25 cellular contexts compared by ENCODE assay signal in genomic region chr1:225347123-225347683, GRCh38.
DNase-seq lines count a peak whose midpoint lies in the region; ATAC-seq, FAIRE-seq and TF ChIP-seq lines count a peak whose summit lies in the region.
"Had no signal": no experiment of that assay in that cellular context is flagged by ENCODE, and none has a peak within 500 bp of the region (broad histone marks: within the 10 kb centered on the region; RNA-seq: fewer than 3 reads in every experiment).

No MANE protein-coding gene starts in this region.

- in situ Hi-C loops in GM12878 (cut with MboI): no loop called here

- peak overlapping the region; percentile 47 for H2AFZ ChIP-seq in GM23338
- no peak overlapping the region for H2AFZ ChIP-seq in GM12878 (ENCODE audit: control insufficient read depth, low read depth, low read length)

- H3K36me3 ChIP-seq in BLaER1 treated with 17β-estradiol and CSF1 and Interleukin-3, amounts not matched to agents 10 nM and 100 nM: no peaks in the 10 kb centered on the region
- H3K36me3 ChIP-seq in GM23338 (ENCODE audit: insufficient read depth) (no peaks in the 10 kb centered on the region), GM12878 (ENCODE audit: control insufficient read depth in 2 of 2, insufficient read depth in 2 of 2, low read length in 1 of 2) (no peaks in the 10 kb centered on the region)
- H3K36me3 ChIP-seq: heart left ventricle, thoracic aorta had no signal

- H3K4me3 ChIP-seq in BLaER1 treated with 17β-estradiol and CSF1 and Interleukin-3, amounts not matched to agents 10 nM and 100 nM: no peak overlapping the region
- H3K4me3 ChIP-seq in GM23338 (no peak overlapping the region), NB4 (ENCODE audit: low read depth, low read length) (no peak overlapping the region), GM12878 (no peak overlapping the region)
- H3K4me3 ChIP-seq: heart left ventricle, thoracic aorta had no signal

- H3K27ac Mint-ChIP-seq in GM23338: peak overlapping the region; percentile 37; the same call in 1 of the 2 replicates
- H3K27ac Mint-ChIP-seq: activated CD8-positive, alpha-beta T cell treated with anti-CD3 and anti-CD28 coated beads, Interleukin-2, amount 10 ng/mL, durations not matched to agents 7 days and 5 days; activated naive CD4-positive, alpha-beta T cell treated with anti-CD3 and anti-CD28 coated beads, Interleukin-2, amount 10 ng/mL, durations not matched to agents 7 days and 5 days; CD14-positive monocyte; effector memory CD8-positive, alpha-beta T cell had no signal

- no peaks in the 10 kb centered on the region for H3K9me2 ChIP-seq in GM23338 (ENCODE audit: insufficient read depth)

- WGBS in GM12878 (ENCODE audit: insufficient coverage, insufficient replicate concordance, low lambda C conversion rate, missing lambda C conversion rate): 0% methylated on average over 3 of the region's 3 CpGs

- SMC1A ChIA-PET in GM12878 (lab: Charles Lee; ENCODE audit: uncharacterized antibody, unreplicated experiment): no interaction called here

- no peaks in the 10 kb centered on the region for H3K27me3 Mint-ChIP-seq in GM23338 (ENCODE audit: insufficient read depth, low read depth, poor library complexity)

- H3K9me3 Mint-ChIP-seq in GM23338: no peaks in the 10 kb centered on the region; the same call in 2 of the 3 replicates
- H3K9me3 Mint-ChIP-seq: effector memory CD8-positive, alpha-beta T cell had no signal

- no TSS peak for BruUV-seq in GM12878 (replicated peaks; lab: Mats Ljungman, UMichigan)

- TF ChIP-seq RAD21 in GM12878 (IDR thresholded peaks at IDR 0.05; ENCODE audit: insufficient read depth, low read depth, low read length): no peak

- H3F3A ChIP-seq in GM23338 (replicated peaks; ENCODE audit: low read depth): no peaks in the 10 kb centered on the region

- no peak for FAIRE-seq in GM12878 (lab: Jason Lieb, UNC)
- FAIRE-seq: HepG2 had no signal

- H3K79me2 ChIP-seq in GM23338 (replicated peaks; ENCODE audit: insufficient read depth): no peaks in the 10 kb centered on the region
- H3K79me2 ChIP-seq in GM12878 (ENCODE audit: control insufficient read depth, insufficient read depth, low read length): no peaks in the 10 kb centered on the region

- H4K20me1 ChIP-seq in BLaER1 treated with 17β-estradiol and CSF1 and Interleukin-3, amounts not matched to agents 10 nM and 100 nM: no peaks in the 10 kb centered on the region
- H4K20me1 ChIP-seq in GM23338 (replicated peaks; ENCODE audit: insufficient read depth): no peaks in the 10 kb centered on the region
- H4K20me1 ChIP-seq in GM12878 (ENCODE audit: control insufficient read depth, insufficient read depth): no peaks in the 10 kb centered on the region

- ATAC-seq in GM23338 (no peak; the same call in 2 of the 3 replicates), GM12878 (peak; percentile 82), HG03139 (IDR thresholded peaks at IDR 0.05; ENCODE audit: unreplicated experiment) (no peak)
- ATAC-seq: activated CD8-positive, alpha-beta T cell treated with anti-CD3 and anti-CD28 coated beads, Interleukin-2, amount 10 ng/mL, durations not matched to agents 7 days and 5 days; activated T-cell treated with anti-CD3 and anti-CD28 coated beads, Interleukin-2, amount 50 U/mL, for 4 hours; effector memory CD8-positive, alpha-beta T cell; heart left ventricle; HepG2; left ventricle myocardium superior had no signal

- CTCF ChIA-PET in GM12878 (lab: Yijun Ruan, JAX): interaction anchor here (0.6 kb wide), 1 partner anchor 612 kb away, joined by 3 read pairs; no protein-coding TSS in a partner anchor

- intact Hi-C loops in GM12878 (cut with micrococcal nuclease; ENCODE audit: unreplicated experiment): no loop called here

- H3K36me3 Mint-ChIP-seq in GM23338 (ENCODE audit: low read depth): no peaks in the 10 kb centered on the region
- H3K36me3 Mint-ChIP-seq: activated naive CD4-positive, alpha-beta T cell treated with anti-CD3 and anti-CD28 coated beads, Interleukin-2, amount 10 ng/mL, durations not matched to agents 7 days and 5 days; CD14-positive monocyte had no signal

- H3K4me1 ChIP-seq in BLaER1 treated with 17β-estradiol and CSF1 and Interleukin-3, amounts not matched to agents 10 nM and 100 nM: peaks cover 4 to 14% (median 8%) of the 10 kb centered on the region in 10 experiments; a peak in 19 of 20 replicates
- no peaks in the 10 kb centered on the region; the same call in 1 of the 2 replicates for H3K4me1 ChIP-seq in GM23338 (ENCODE audit: insufficient read depth)
- no peaks in the 10 kb centered on the region for H3K4me1 ChIP-seq in GM12878 (ENCODE audit: control insufficient read depth, insufficient read depth, low read length)
- H3K4me1 ChIP-seq: heart left ventricle had no signal

- TF ChIP-seq EP300 in GM12878 (IDR thresholded peaks at IDR 0.05; ENCODE audit: borderline replicate concordance in 1 of 2, control insufficient read depth in 1 of 2, low read depth in 2 of 2, low read length in 2 of 2): peak in 1 of 2 experiments; percentile 60; a peak in 1 of 4 replicates

- DNase-seq in GM23338 (ENCODE audit: low spot score) (peak; percentile 21), NB4 (ENCODE audit: low read depth) (peak; percentile 94), GM12878 (ENCODE audit: low read depth, low spot score) (peak; percentile 9), T-helper 2 cell (no peak), NCI-H2029 (lab: John Stamatoyannopoulos, UW) (no peak)
- no peak for DNase-seq in stimulated activated CD4-positive, alpha-beta T cell treated with anti-CD3 and anti-CD28 coated beads, Interleukin-15, amount 100 ng/mL, for 24 hours
- DNase-seq: ACHN; activated CD8-positive, alpha-beta T cell treated with anti-CD3 and anti-CD28 coated beads, Interleukin-2, amount 10 ng/mL, durations not matched to agents 7 days and 5 days; activated naive CD4-positive, alpha-beta T cell treated with anti-CD3 and anti-CD28 coated beads, Interleukin-2, amount 10 ng/mL, durations not matched to agents 7 days and 5 days; activated T-cell treated with anti-CD3 and anti-CD28 coated beads, Interleukin-2, amount 50 U/mL, for 4 hours; DMS 273 treated with DMSO at 0.1 percent for 48 hours; effector memory CD8-positive, alpha-beta T cell; GOT3; heart left ventricle; left ventricle myocardium superior; NCI-H2107; NCI-H524 treated with DMSO at 0.1 percent for 48 hours; occipital lobe; SIG-M5; stimulated activated CD4-positive, alpha-beta T cell treated with anti-CD3 and anti-CD28 coated beads, Interleukin-12 subunit alpha, Interleukin-12 subunit beta, amount 100 ng/mL, for 4 hours had no signal

- no peak overlapping the region for H3K27ac ChIP-seq in BLaER1 treated with 17β-estradiol and CSF1 and Interleukin-3, amounts not matched to agents 10 nM and 100 nM
- H3K27ac ChIP-seq in GM23338 (ENCODE audit: low read depth) (no peak overlapping the region), GM12878 (ENCODE audit: control insufficient read depth, insufficient read depth) (no peak overlapping the region)
- H3K27ac ChIP-seq: heart left ventricle, thoracic aorta had no signal

- H3K4me2 ChIP-seq in BLaER1 treated with 17β-estradiol and CSF1 and Interleukin-3, amounts not matched to agents 10 nM and 100 nM: peak overlapping the region; percentile 2 to 64 (median 50); a peak in 18 of 22 replicates
- H3K4me2 ChIP-seq in GM23338: no peak overlapping the region
- no peak overlapping the region for H3K4me2 ChIP-seq in GM12878 (ENCODE audit: control insufficient read depth, insufficient read depth)

- RAD21 ChIA-PET in GM12878 (lab: Charles Lee; ENCODE audit: unreplicated experiment): no interaction called here

- TF ChIP-seq POLR2A in NB4 (IDR thresholded peaks at IDR 0.05; ENCODE audit: extremely low read depth, insufficient read length) (no peak), GM12878 (IDR thresholded peaks at IDR 0.05; ENCODE audit: low read depth, low read length) (no peak)

- no peak overlapping the region for H3K9ac ChIP-seq in BLaER1 treated with 17β-estradiol and CSF1 and Interleukin-3, amounts not matched to agents 10 nM and 100 nM
- H3K9ac ChIP-seq in GM12878 (ENCODE audit: control insufficient read depth, insufficient read depth, low read length): no peak overlapping the region

- H3K27me3 ChIP-seq in BLaER1 treated with 17β-estradiol and CSF1 and Interleukin-3, amounts not matched to agents 10 nM and 100 nM: no peaks in the 10 kb centered on the region
- H3K27me3 ChIP-seq in GM23338 (ENCODE audit: insufficient read depth) (no peaks in the 10 kb centered on the region), GM12878 (replicated peaks in 1 of 2; ENCODE audit: control insufficient read depth in 2 of 2, insufficient read depth in 2 of 2, low read length in 1 of 2) (no peaks in the 10 kb centered on the region; a peak in 1 of 4 replicates)

- no peak overlapping the region for H3K4me3 Mint-ChIP-seq in GM23338
- H3K4me3 Mint-ChIP-seq: activated CD8-positive, alpha-beta T cell treated with anti-CD3 and anti-CD28 coated beads, Interleukin-2, amount 10 ng/mL, durations not matched to agents 7 days and 5 days; activated naive CD4-positive, alpha-beta T cell treated with anti-CD3 and anti-CD28 coated beads, Interleukin-2, amount 10 ng/mL, durations not matched to agents 7 days and 5 days; activated T-cell treated with anti-CD3 and anti-CD28 coated beads, Interleukin-2, amount 50 U/mL, for 4 hours; CD14-positive monocyte; effector memory CD8-positive, alpha-beta T cell had no signal

- TF ChIP-seq CTCF in GM23338 (conservative IDR thresholded peaks at IDR 0.05; ENCODE audit: low read depth in 2 of 2): no peak
- no peak for TF ChIP-seq CTCF in NB4 (IDR thresholded peaks at IDR 0.05; ENCODE audit: low read depth, low read length)
- TF ChIP-seq CTCF in GM12878 (IDR thresholded peaks at IDR 0.05 in 2 of 3, conservative IDR thresholded peaks at IDR 0.05 in 1 of 3; ENCODE audit: control insufficient read depth in 2 of 3, extremely low read depth in 1 of 3, insufficient read depth in 1 of 3, low read depth in 3 of 3, low read length in 3 of 3): no peak

- peaks cover 3% of the 10 kb centered on the region; the same call in 2 of the 3 replicates for H3K4me1 Mint-ChIP-seq in GM23338
- H3K4me1 Mint-ChIP-seq: activated naive CD4-positive, alpha-beta T cell treated with anti-CD3 and anti-CD28 coated beads, Interleukin-2, amount 10 ng/mL, durations not matched to agents 7 days and 5 days had no signal

- H3K9me3 ChIP-seq in BLaER1 treated with 17β-estradiol and CSF1 and Interleukin-3, amounts not matched to agents 10 nM and 100 nM (replicated peaks in 1 of 11): peaks cover 0 to 19% (median 6%) of the 10 kb centered on the region in 11 experiments; a peak in 10 of 22 replicates
- H3K9me3 ChIP-seq in GM12878 (replicated peaks; ENCODE audit: control insufficient read depth, insufficient read depth, low read length): no peaks in the 10 kb centered on the region
- H3K9me3 ChIP-seq: thoracic aorta had no signal

- POLR2A ChIA-PET in GM12878 (lab: Charles Lee): no interaction called here

TF ChIP-seq in GM23338, 12 proteins besides CTCF, POLR2A, EP300 and RAD21 (continues in another document):
- TF ChIP-seq CREB1 (CRISPR knock-in tag; IDR thresholded peaks at IDR 0.05; ENCODE audit: low read depth) (no peak), ZNF331 (CRISPR knock-in tag; IDR thresholded peaks at IDR 0.05; ENCODE audit: low read depth) (no peak), POLR2AphosphoS5 (IDR thresholded peaks at IDR 0.05; ENCODE audit: low read depth) (no peak)

TF ChIP-seq in GM12878, 131 proteins besides CTCF, POLR2A, EP300 and RAD21 (continues in another document):
- no peak for TF ChIP-seq RCOR1 (conservative IDR thresholded peaks at IDR 0.05; ENCODE audit: low read depth, low read length)
- no peak for TF ChIP-seq ZNF274 (IDR thresholded peaks at IDR 0.05; ENCODE audit: insufficient read depth, insufficient read length)
- peak; percentile 89 for TF ChIP-seq IKZF1 (conservative IDR thresholded peaks at IDR 0.05)

Comparison
In these comparisons a context has a peak if more than half of its experiments do, and no peak if none do; other contexts are left out.
1. H3K4me2 ChIP-seq: peak in BLaER1 treated with 17β-estradiol and CSF1 and Interleukin-3, amounts not matched to agents 10 nM and 100 nM (11 of 11); none in GM23338 (single experiment) and GM12878 (single experiment).
2. DNase-seq: peak in GM23338 (single experiment), NB4 (single experiment) and GM12878 (single experiment); none in T-helper 2 cell (0 of 5), stimulated activated CD4-positive, alpha-beta T cell treated with anti-CD3 and anti-CD28 coated beads, Interleukin-15, amount 100 ng/mL, for 24 hours (single experiment) and NCI-H2029 (single experiment).